ENCODE assay signal across 19 cellular contexts in genomic region chrY:9001231-9001630, GRCh38.
DNase-seq lines count a peak whose midpoint lies in the region; ATAC-seq and TF ChIP-seq lines count a peak whose summit lies in the region.
"Had no signal": no experiment of that assay in that cellular context is flagged by ENCODE, and none has a peak within 500 bp of the region (broad histone marks: within the 10 kb centered on the region; RNA-seq: fewer than 3 reads in every experiment).

No MANE protein-coding gene starts in this region.

- DNase-seq in EH (ENCODE audit: low read depth) (peak; percentile 41), NCI-H226 (peak; percentile 43), epithelial cell of proximal tubule (ENCODE audit: low read depth) (peak; percentile 2), thyroid gland (peak; percentile 35 to 49), NCI-H2171 (lab: John Stamatoyannopoulos, UW) (no peak)
- DNase-seq: AML-193, DMS79, H9, IMR-90, MM.1S, NCI-H1092, NCI-H146, NCI-H2029 treated with DMSO at 0.1 percent for 48 hours, NCI-H510A treated with DMSO at 0.1 percent for 48 hours, NCI-H774, OCI-M1, SJCRH30 had no signal

- no peak overlapping the region for H3K4me3 ChIP-seq in epithelial cell of proximal tubule (ENCODE audit: low read depth, low read length)
- H3K4me3 ChIP-seq in thyroid gland (replicated peaks in 1 of 3): no peak overlapping the region
- H3K4me3 ChIP-seq: SJCRH30 had no signal

- intact Hi-C loops in thyroid gland (cut with DNase I): no loop called here

- no peaks in the 10 kb centered on the region for H3K9me3 ChIP-seq in thyroid gland
- H3K9me3 ChIP-seq: SJCRH30 had no signal

- no peak overlapping the region for H3K27ac ChIP-seq in thyroid gland
- H3K27ac ChIP-seq: SJCRH30 had no signal

- no peaks in the 10 kb centered on the region for H3K4me1 ChIP-seq in thyroid gland
- H3K4me1 ChIP-seq: SJCRH30 had no signal

- H3K36me3 ChIP-seq in thyroid gland: no peaks in the 10 kb centered on the region
- H3K36me3 ChIP-seq: SJCRH30 had no signal

- ATAC-seq in GM18498 (IDR thresholded peaks at IDR 0.05; ENCODE audit: unreplicated experiment) (no peak), GM21390 (IDR thresholded peaks at IDR 0.05; ENCODE audit: unreplicated experiment) (no peak)

- TF ChIP-seq CTCF in epithelial cell of proximal tubule (conservative IDR thresholded peaks at IDR 0.05; ENCODE audit: low read depth, low read length) (no peak), thyroid gland (IDR thresholded peaks at IDR 0.05) (no peak)

- no CpG with 5 or more reads among the region's 4 CpGs for WGBS in thyroid gland, 2 donors

- H3K27me3 ChIP-seq in thyroid gland: no peaks in the 10 kb centered on the region
- H3K27me3 ChIP-seq: SJCRH30 had no signal

- no peak for TF ChIP-seq POLR2A in thyroid gland (IDR thresholded peaks at IDR 0.05)
